Comparison of ENCODE assay signal across 14 cellular contexts in genomic region chr3:57952651-57953050, GRCh38. TPM values are rescaled to one million over a fixed set of nuclear protein-coding genes. Genes with fewer than 3 reads are reported as not detected.
A peak's percentile ranks its signal among the peaks of the same experiment; 100 is the strongest.
DNase-seq lines count a peak whose midpoint lies in the region; ATAC-seq, FAIRE-seq and TF ChIP-seq lines count a peak whose summit lies in the region.
"Had no signal": no experiment of that assay in that cellular context is flagged by ENCODE, and none has a peak within 500 bp of the region (broad histone marks: within the 10 kb centered on the region; RNA-seq: fewer than 3 reads in every experiment).

No MANE protein-coding gene starts in this region.

- no peak for FAIRE-seq in A549 (lab: Jason Lieb, UNC)

- H3K4me3 ChIP-seq in A549 (no peak overlapping the region), SJCRH30 (no peak overlapping the region), right atrium auricular region (no peak overlapping the region), prostate gland (no peak overlapping the region)

- POLR2A ChIA-PET in A549 (lab: Yijun Ruan, JAX) = no interaction called here

- TF ChIP-seq CTCF in A549 (IDR thresholded peaks at IDR 0.05) (no peak), right atrium auricular region (IDR thresholded peaks at IDR 0.05) (no peak), prostate gland (IDR thresholded peaks at IDR 0.05) (no peak)

- no peak for TF ChIP-seq RAD21 in A549 (conservative IDR thresholded peaks at IDR 0.05 in 1 of 2, IDR thresholded peaks at IDR 0.05 in 1 of 2)

- TF ChIP-seq POLR2A in A549 (IDR thresholded peaks at IDR 0.05; ENCODE audit: low read length) = no peak
- TF ChIP-seq POLR2A in prostate gland (IDR thresholded peaks at IDR 0.05) = no peak

- DNase-seq in A549 (ENCODE audit: low read depth in 1 of 2, low spot score in 1 of 2) (no peak), SJCRH30 (no peak), right atrium auricular region (ENCODE audit: low spot score) (no peak), prostate gland (ENCODE audit: low spot score) (no peak), HK-2 (ENCODE audit: unreplicated experiment) (no peak), germinal center (ENCODE audit: low spot score) (no peak), HT-29 (ENCODE audit: low spot score) (no peak)
- DNase-seq: activated CD4-positive, alpha-beta T cell treated with anti-CD3 and anti-CD28 coated beads, Interleukin-2, amount 50 U/mL, for 1 hour; activated effector memory CD4-positive, alpha-beta T cell treated with Interleukin-2 at 50 U/mL for 16 hours; central memory CD4-positive, alpha-beta T cell; DMS53; NCI-H1092; NCI-H345 had no signal

- peaks cover 45% of the 10 kb centered on the region for H3K4me1 ChIP-seq in A549
- H3K4me1 ChIP-seq in SJCRH30 = peaks cover 26% of the 10 kb centered on the region
- H3K4me1 ChIP-seq in right atrium auricular region = peaks cover 0 to 36% of the 10 kb centered on the region in 2 donors
- no peaks in the 10 kb centered on the region for H3K4me1 ChIP-seq in prostate gland (replicated peaks)

- 93% methylated on average over 5 of the region's 5 CpGs for WGBS in A549 (ENCODE audit: missing lambda C conversion rate)
- WGBS in prostate gland = 88% methylated on average over 5 of the region's 5 CpGs

- H3K9me3 ChIP-seq in A549 (no peaks in the 10 kb centered on the region), SJCRH30 (replicated peaks) (no peaks in the 10 kb centered on the region), right atrium auricular region (no peaks in the 10 kb centered on the region), prostate gland (no peaks in the 10 kb centered on the region)

- H3K36me3 ChIP-seq in SJCRH30 (no peaks in the 10 kb centered on the region), right atrium auricular region (no peaks in the 10 kb centered on the region), prostate gland (no peaks in the 10 kb centered on the region)

- ATAC-seq in A549 (no peak), GM18519 (IDR thresholded peaks at IDR 0.05; ENCODE audit: low FRiP score, unreplicated experiment) (no peak)

- CTCF ChIA-PET in A549 (lab: Yijun Ruan, JAX) = interaction anchor here (1.2 to 3.1 kb wide), 5 partner anchors 9 to 221 kb away, joined by 3 to 18 read pairs (median 4); no protein-coding TSS in a partner anchor

- H3K4me2 ChIP-seq in A549 = peak overlapping the region; percentile 64; the same call in 2 of the 3 replicates

- H3K27me3 ChIP-seq in SJCRH30 (no peaks in the 10 kb centered on the region), right atrium auricular region (no peaks in the 10 kb centered on the region), prostate gland (replicated peaks; ENCODE audit: insufficient read depth) (no peaks in the 10 kb centered on the region)

- intact Hi-C loops in prostate gland (cut with DNase I) = no loop called here

- H3K27ac ChIP-seq in A549 (peak overlapping the region; percentile 81 to 95), SJCRH30 (peak overlapping the region; percentile 74), right atrium auricular region (peak overlapping the region; percentile 90 to 97), prostate gland (peak overlapping the region; percentile 73)

- TF ChIP-seq EP300 in A549 (IDR thresholded peaks at IDR 0.05) = no peak

TF ChIP-seq in A549, 52 proteins besides CTCF, POLR2A, EP300 and RAD21:
- no peak for TF ChIP-seq ZFP36 (IDR thresholded peaks at IDR 0.05; ENCODE audit: borderline replicate concordance, partially characterized antibody)
- TF ChIP-seq TFCP2L1 (CRISPR knock-in tag; IDR thresholded peaks at IDR 0.05) = no peak
- no peak for TF ChIP-seq PBX3 (IDR thresholded peaks at IDR 0.05)
- no peak for TF ChIP-seq FOSB (CRISPR knock-in tag; IDR thresholded peaks at IDR 0.05)

RNA-seq across cellular contexts. Expression of gene FLNB, which starts 55.6 kb away (rescaled TPM):
- 387 and 439 TPM in 2 replicates for polyA plus RNA-seq in A549 (2011; rRNA removed)
- polyA plus RNA-seq in A549 (2012; cell fraction: cytosol; rRNA removed) = 153 and 161 TPM in 2 replicates
- polyA plus RNA-seq in A549 (2012; cell fraction: nucleus; rRNA removed) = 1,973 and 2,223 TPM in 2 replicates
- polyA plus RNA-seq in A549 (2017; fragmentation: RNase III; extraction: RNeasy Plus Mini Kit Qiagen cat#74134 plus additional on column Dnase treatment) = 235 to 282 TPM (median 257 TPM) in 3 replicates
- polyA minus RNA-seq in A549 (2011; rRNA and poly(A)+ RNA removed) = 1,159 and 1,213 TPM in 2 replicates
- total RNA-seq in SJCRH30 (2014; rRNA removed; shearing (Covaris generic)) = 22.5 and 24.1 TPM in 2 replicates
- total RNA-seq in right atrium auricular region = 10 to 100 TPM; 37.6 to 59.6 TPM
- total RNA-seq in prostate gland = 100 to 1,000 TPM; 331 to 408 TPM
- total RNA-seq in HT-29 (2014; rRNA removed; shearing (Covaris generic)) = 225 and 241 TPM in 2 replicates
